ENCODE assay signal across 18 cellular contexts in the genomic region with DNA sequence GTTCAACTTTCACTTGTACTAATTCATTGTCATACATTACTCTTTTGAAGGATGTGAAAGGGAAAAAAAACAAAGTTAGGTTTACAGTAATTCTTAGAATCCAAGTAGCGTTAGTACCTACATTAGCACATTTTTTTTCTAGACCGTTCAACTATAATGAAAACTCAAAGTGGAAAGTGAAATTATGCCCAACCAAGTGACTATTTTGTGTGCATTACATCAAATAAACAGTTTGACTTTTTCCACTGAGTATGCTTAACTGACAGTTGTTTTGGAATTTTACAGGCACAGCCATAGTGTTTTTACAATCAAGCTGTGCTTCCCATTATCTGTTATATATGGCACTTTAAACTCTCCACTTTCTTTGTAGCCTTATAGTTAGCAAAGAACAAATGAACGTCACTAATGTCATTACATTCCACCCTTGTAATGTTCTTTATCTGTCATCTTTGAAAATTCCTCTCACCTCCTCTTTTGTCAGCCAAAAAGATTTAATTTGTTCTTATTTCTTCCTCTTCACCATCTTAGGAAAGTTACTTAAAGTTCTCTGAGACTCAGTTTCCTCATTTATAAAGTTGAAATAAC.
DNase-seq lines count a peak whose midpoint lies in the region; ATAC-seq, FAIRE-seq and TF ChIP-seq lines count a peak whose summit lies in the region.
"Had no signal": no experiment of that assay in that cellular context is flagged by ENCODE, and none has a peak within 500 bp of the region (broad histone marks: within the 10 kb centered on the region; RNA-seq: fewer than 3 reads in every experiment).

No MANE protein-coding gene starts in this region.

- DNase-seq in dorsolateral prefrontal cortex: no peak
- DNase-seq in keratinocyte (ENCODE audit: low read depth, low spot score): no peak
- DNase-seq in superior temporal gyrus (ENCODE audit: extremely low spot score): peak; percentile 78
- no peak for DNase-seq in H7
- DNase-seq in Peyer's patch: no peak
- DNase-seq in naive thymus-derived CD8-positive, alpha-beta T cell: no peak
- no peak for DNase-seq in neuronal stem cell (ENCODE audit: low spot score)
- DNase-seq: BE2C; CD8-positive, alpha-beta T cell; COR-L47; DMS153; DND-41; GDM1 had no signal

- H3K18ac ChIP-seq in neuronal stem cell (ENCODE audit: low read length): no peak overlapping the region

- no peak overlapping the region for H3K23ac ChIP-seq in neuronal stem cell (ENCODE audit: low read depth, low read length, poor library complexity)

- H3K27me3 Mint-ChIP-seq in naive thymus-derived CD8-positive, alpha-beta T cell: no peaks in the 10 kb centered on the region
- H3K27me3 Mint-ChIP-seq: IgD-negative memory B cell had no signal

- POLR2A ChIA-PET in naive thymus-derived CD8-positive, alpha-beta T cell (lab: Charles Lee): no interaction called here

- FAIRE-seq in keratinocyte (lab: Jason Lieb, UNC): peak; percentile 64
- FAIRE-seq: A549, D721Med had no signal

- H2BK120ac ChIP-seq in neuronal stem cell (ENCODE audit: low read depth, low read length): no peak overlapping the region

- H3K9me3 ChIP-seq in OCI-LY1 (ENCODE audit: low read length) (no peaks in the 10 kb centered on the region), keratinocyte (ENCODE audit: control insufficient read depth, low read depth, low read length) (no peaks in the 10 kb centered on the region), Peyer's patch (no peaks in the 10 kb centered on the region), neuronal stem cell (replicated peaks in 1 of 2; ENCODE audit: control insufficient read depth in 2 of 2, insufficient read depth in 1 of 2, low read depth in 1 of 2, low read length in 2 of 2) (no peaks in the 10 kb centered on the region)
- H3K9me3 ChIP-seq: A549, BE2C had no signal

- H3K4me3 Mint-ChIP-seq in naive thymus-derived CD8-positive, alpha-beta T cell: no peak overlapping the region
- H3K4me3 Mint-ChIP-seq: CD8-positive, alpha-beta T cell; IgD-negative memory B cell had no signal

- H2AFZ ChIP-seq in OCI-LY1 (ENCODE audit: low read length) (no peak overlapping the region), keratinocyte (ENCODE audit: control insufficient read depth, low read length) (no peak overlapping the region), neuronal stem cell (ENCODE audit: low read length) (no peak overlapping the region)

- H3K9ac ChIP-seq in OCI-LY1 (ENCODE audit: low read length) (peak overlapping the region; percentile 31; the same call in 1 of the 2 replicates), keratinocyte (ENCODE audit: control insufficient read depth, extremely low read depth, insufficient read depth, low read length) (no peak overlapping the region), neuronal stem cell (ENCODE audit: low read depth, low read length, poor library complexity) (no peak overlapping the region)

- peaks cover 97% of the 10 kb centered on the region for H3K4me1 ChIP-seq in OCI-LY1 (ENCODE audit: insufficient read depth, low read length, severe bottlenecking)
- H3K4me1 ChIP-seq in keratinocyte (ENCODE audit: control insufficient read depth, extremely low read depth, insufficient read depth, low read length): peaks cover 22% of the 10 kb centered on the region
- no peaks in the 10 kb centered on the region for H3K4me1 ChIP-seq in Peyer's patch
- H3K4me1 ChIP-seq in neuronal stem cell (ENCODE audit: control insufficient read depth in 2 of 2, insufficient read depth in 1 of 2, low read depth in 1 of 2, low read length in 2 of 2): no peaks in the 10 kb centered on the region
- H3K4me1 ChIP-seq: A549 had no signal

- no peak overlapping the region for H3K27ac Mint-ChIP-seq in naive thymus-derived CD8-positive, alpha-beta T cell
- H3K27ac Mint-ChIP-seq: CD8-positive, alpha-beta T cell; IgD-negative memory B cell had no signal

- H4K8ac ChIP-seq in neuronal stem cell (ENCODE audit: low read depth, low read length): no peak overlapping the region

- H3K79me2 ChIP-seq in OCI-LY1 (ENCODE audit: insufficient read depth, low read length) (no peaks in the 10 kb centered on the region), keratinocyte (ENCODE audit: control insufficient read depth, insufficient read depth, low read length) (no peaks in the 10 kb centered on the region)

- no peak overlapping the region for H3K14ac ChIP-seq in neuronal stem cell (ENCODE audit: low read length)

- no peak overlapping the region for H4K91ac ChIP-seq in neuronal stem cell (ENCODE audit: low read depth, low read length, poor library complexity)

- no peak for TF ChIP-seq POLR2A in Peyer's patch (IDR thresholded peaks at IDR 0.05)

- peaks cover 0 to 5% (median 0%) of the 10 kb centered on the region in 9 donors for H3K9me3 Mint-ChIP-seq in naive thymus-derived CD8-positive, alpha-beta T cell
- H3K9me3 Mint-ChIP-seq: IgD-negative memory B cell had no signal

- no peak overlapping the region for H2AK5ac ChIP-seq in neuronal stem cell (ENCODE audit: low read depth, low read length)

- H3K4me3 ChIP-seq in OCI-LY1 (ENCODE audit: low read depth, low read length, poor library complexity, severe bottlenecking): peak overlapping the region; percentile 0
- H3K4me3 ChIP-seq in dorsolateral prefrontal cortex: peak overlapping the region in 37 of 59 donors; percentile 2 to 58 (median 27)
- H3K4me3 ChIP-seq in keratinocyte (ENCODE audit: control insufficient read depth in 2 of 3, extremely low read depth in 1 of 3, insufficient read depth in 2 of 3, low read depth in 1 of 3, low read length in 3 of 3): no peak overlapping the region
- no peak overlapping the region for H3K4me3 ChIP-seq in H7 (ENCODE audit: insufficient read depth, low read depth, low read length)
- H3K4me3 ChIP-seq in Peyer's patch: no peak overlapping the region
- H3K4me3 ChIP-seq in neuronal stem cell (ENCODE audit: low read length in 2 of 2): no peak overlapping the region
- H3K4me3 ChIP-seq: A549 had no signal

- H3K9me2 ChIP-seq in OCI-LY1 (ENCODE audit: low read depth, low read length): no peaks in the 10 kb centered on the region

- dilution Hi-C loops in keratinocyte (cut with MboI; ENCODE audit: extremely low pct_ligation_motif_present, low sequenced_read_pairs): no loop called here

- H3K27me3 ChIP-seq in OCI-LY1 (ENCODE audit: insufficient read depth, low read length) (no peaks in the 10 kb centered on the region), dorsolateral prefrontal cortex (no peaks in the 10 kb centered on the region), keratinocyte (ENCODE audit: control insufficient read depth, extremely low read depth, insufficient read depth, low read length) (no peaks in the 10 kb centered on the region), H7 (ENCODE audit: control insufficient read depth, insufficient read depth, low read length) (no peaks in the 10 kb centered on the region), Peyer's patch (no peaks in the 10 kb centered on the region), neuronal stem cell (ENCODE audit: control insufficient read depth in 3 of 3, insufficient read depth in 3 of 3, low read depth in 1 of 3, low read length in 3 of 3) (no peaks in the 10 kb centered on the region)
- H3K27me3 ChIP-seq: BE2C had no signal

- no peak overlapping the region for H3K4ac ChIP-seq in neuronal stem cell (ENCODE audit: low read length)

- H2BK12ac ChIP-seq in neuronal stem cell (ENCODE audit: low read length): no peak overlapping the region

- TF ChIP-seq CTCF in OCI-LY1 (IDR thresholded peaks at IDR 0.05; ENCODE audit: low read length) (no peak), dorsolateral prefrontal cortex (IDR thresholded peaks at IDR 0.05 in 54 of 56, conservative IDR thresholded peaks at IDR 0.05 in 2 of 56; ENCODE audit: low read depth in 1 of 56, partially characterized antibody in 56 of 56) (no peak), keratinocyte (optimal IDR thresholded peaks at IDR 0.05 in 1 of 3, IDR thresholded peaks at IDR 0.05 in 1 of 3, conservative IDR thresholded peaks at IDR 0.05 in 1 of 3; ENCODE audit: extremely low read depth in 1 of 3, insufficient read depth in 2 of 3, low read length in 3 of 3) (no peak), Peyer's patch (IDR thresholded peaks at IDR 0.05) (no peak)

- H2BK5ac ChIP-seq in neuronal stem cell (ENCODE audit: low read length): no peak overlapping the region

- no peaks in the 10 kb centered on the region for H3K9me1 ChIP-seq in keratinocyte (ENCODE audit: control insufficient read depth, extremely low read depth, insufficient read depth, low read length)

- intact Hi-C loops in dorsolateral prefrontal cortex (cut with DNase I): loop anchor here (5.0 to 10.0 kb wide), 2 partner anchors 45 to 133 kb away; no protein-coding TSS in a partner anchor

- H3F3A ChIP-seq in OCI-LY1 (ENCODE audit: insufficient read depth, low read length): no peaks in the 10 kb centered on the region

- H4K20me1 ChIP-seq in OCI-LY1 (ENCODE audit: insufficient read depth, low read length): no peaks in the 10 kb centered on the region
- no peaks in the 10 kb centered on the region for H4K20me1 ChIP-seq in keratinocyte (ENCODE audit: control insufficient read depth, extremely low read depth, insufficient read depth, low read length)

- H3K36me3 ChIP-seq in OCI-LY1 (ENCODE audit: insufficient read depth, low read length) (no peaks in the 10 kb centered on the region), keratinocyte (ENCODE audit: control insufficient read depth in 2 of 2, extremely low read depth in 1 of 2, insufficient read depth in 2 of 2, low read length in 2 of 2) (no peaks in the 10 kb centered on the region), H7 (replicated peaks; ENCODE audit: control insufficient read depth, insufficient read depth, low read length) (no peaks in the 10 kb centered on the region), Peyer's patch (no peaks in the 10 kb centered on the region), neuronal stem cell (replicated peaks in 1 of 2; ENCODE audit: control insufficient read depth in 2 of 2, insufficient read depth in 2 of 2, low read length in 2 of 2) (no peaks in the 10 kb centered on the region)
- H3K36me3 ChIP-seq: BE2C had no signal

- H3K79me1 ChIP-seq in neuronal stem cell (ENCODE audit: low read depth, low read length): no peaks in the 10 kb centered on the region

- ATAC-seq in naive thymus-derived CD8-positive, alpha-beta T cell: no peak
- ATAC-seq: A549; CD8-positive, alpha-beta T cell had no signal

- no peaks in the 10 kb centered on the region for H3K36me3 Mint-ChIP-seq in naive thymus-derived CD8-positive, alpha-beta T cell
- H3K36me3 Mint-ChIP-seq: CD8-positive, alpha-beta T cell; IgD-negative memory B cell had no signal

- H3K27ac ChIP-seq in OCI-LY1 (ENCODE audit: low read depth, low read length, poor library complexity, severe bottlenecking): peak overlapping the region; percentile 66
- peak overlapping the region in 56 of 59 donors; percentile 9 to 92 (median 82) for H3K27ac ChIP-seq in dorsolateral prefrontal cortex
- H3K27ac ChIP-seq in keratinocyte (ENCODE audit: control insufficient read depth, insufficient read depth, low read length): no peak overlapping the region
- no peak overlapping the region for H3K27ac ChIP-seq in Peyer's patch
- no peak overlapping the region for H3K27ac ChIP-seq in neuronal stem cell (replicated peaks; ENCODE audit: low read length)
- H3K27ac ChIP-seq: A549, C4-2B had no signal

- H3K4me2 ChIP-seq in OCI-LY1 (ENCODE audit: low read length) (peak overlapping the region; percentile 35), keratinocyte (ENCODE audit: control insufficient read depth, extremely low read depth, insufficient read depth, low read depth, low read length) (no peak overlapping the region), neuronal stem cell (ENCODE audit: insufficient read depth, low read length, poor library complexity, severe bottlenecking) (no peak overlapping the region)
- H3K4me2 ChIP-seq: A549 had no signal

- no peaks in the 10 kb centered on the region for H3K4me1 Mint-ChIP-seq in naive thymus-derived CD8-positive, alpha-beta T cell
- H3K4me1 Mint-ChIP-seq: IgD-negative memory B cell had no signal

- H2BK15ac ChIP-seq in neuronal stem cell (ENCODE audit: low read length): no peak overlapping the region

- no CpG with 5 or more reads among the region's 3 CpGs for WGBS in neuronal stem cell (ENCODE audit: extremely low coverage in 2 of 2, insufficient read length in 2 of 2, insufficient replicate concordance in 1 of 2), 2 donors

Comparison
In these comparisons a context has a peak if more than half of its experiments do, and no peak if none do; other contexts are left out.
1. H3K27ac ChIP-seq: peak in OCI-LY1 (single experiment) and dorsolateral prefrontal cortex (56 of 59); none in keratinocyte (single experiment), Peyer's patch (0 of 4) and neuronal stem cell (single experiment).
2. H3K4me3 ChIP-seq: peak in OCI-LY1 (single experiment) and dorsolateral prefrontal cortex (37 of 59); none in keratinocyte (0 of 3), H7 (single experiment), Peyer's patch (0 of 4) and neuronal stem cell (0 of 2).